Comparison of ENCODE assay signal across 12 cellular contexts in genomic region chr3:114178770-114179368, GRCh38. TPM values are rescaled to one million over a fixed set of nuclear protein-coding genes. Genes with fewer than 3 reads are reported as not detected.
A peak's percentile ranks its signal among the peaks of the same experiment; 100 is the strongest.
DNase-seq lines count a peak whose midpoint lies in the region; ATAC-seq and TF ChIP-seq lines count a peak whose summit lies in the region.
"Had no signal": no experiment of that assay in that cellular context is flagged by ENCODE, and none has a peak within 500 bp of the region (broad histone marks: within the 10 kb centered on the region; RNA-seq: fewer than 3 reads in every experiment).

TSS of gene DRD3 (minus strand) at chr3:114179052. CDS start at chr3:114171992, 7,060 bp downstream.

- H3K36me3 ChIP-seq in sigmoid colon: no peaks in the 10 kb centered on the region
- H3K36me3 ChIP-seq: tibial artery had no signal

- H3K4me3 ChIP-seq in fibroblast of the aortic adventitia (ENCODE audit: low read depth, low read length) (no peak within 1 kb of the TSS), sigmoid colon (no peak within 1 kb of the TSS)
- H3K4me3 ChIP-seq: skin epidermis, tibial artery had no signal

- intact Hi-C loops in left ventricle myocardium superior (cut with micrococcal nuclease) (no loop called here), cardiac septum (cut with DNase I) (no loop called here), sigmoid colon (cut with DNase I) (no loop called here)

- H3K27ac ChIP-seq in sigmoid colon: no peak within 1 kb of the TSS
- H3K27ac ChIP-seq: skin epidermis, tibial artery had no signal

- no peak within 1 kb of the TSS for H3K4me3 Mint-ChIP-seq in stimulated activated naive CD8-positive, alpha-beta T cell treated with anti-CD3 and anti-CD28 coated beads, Interleukin-15, amount 100 ng/mL, for 72 hours

- H3K4me1 ChIP-seq in sigmoid colon: no peaks in the 10 kb centered on the region
- H3K4me1 ChIP-seq: tibial artery had no signal

- peak; percentile 37 for ATAC-seq in left ventricle myocardium superior
- no peak for ATAC-seq in stimulated activated naive CD8-positive, alpha-beta T cell treated with anti-CD3 and anti-CD28 coated beads, Interleukin-15, amount 100 ng/mL, for 72 hours
- no peak for ATAC-seq in HG03378 (IDR thresholded peaks at IDR 0.05; ENCODE audit: unreplicated experiment)
- ATAC-seq in GM21825 (IDR thresholded peaks at IDR 0.05; ENCODE audit: unreplicated experiment): no peak

- TF ChIP-seq POLR2A in sigmoid colon (IDR thresholded peaks at IDR 0.05): no peak

- no peaks in the 10 kb centered on the region for H3K4me1 Mint-ChIP-seq in stimulated activated naive CD8-positive, alpha-beta T cell treated with anti-CD3 and anti-CD28 coated beads, Interleukin-15, amount 100 ng/mL, for 72 hours

- H3K9me3 ChIP-seq in sigmoid colon: no peaks in the 10 kb centered on the region
- H3K9me3 ChIP-seq: tibial artery had no signal

- peaks cover 0 to 5% (median 0%) of the 10 kb centered on the region in 3 donors for H3K27me3 ChIP-seq in sigmoid colon
- H3K27me3 ChIP-seq: tibial artery had no signal

- DNase-seq in left ventricle myocardium superior: no peak
- no peak for DNase-seq in cardiac septum (ENCODE audit: low spot score)
- peak; percentile 11 for DNase-seq in SW480 (ENCODE audit: low spot score)
- peak; percentile 65 for DNase-seq in fibroblast of the aortic adventitia (ENCODE audit: low read depth)
- peak; percentile 6 to 15 for DNase-seq in stimulated activated naive CD8-positive, alpha-beta T cell treated with anti-CD3 and anti-CD28 coated beads, Interleukin-15, amount 100 ng/mL, for 72 hours
- no peak for DNase-seq in sigmoid colon
- DNase-seq: NCI-H187, tibial artery had no signal

- TF ChIP-seq CTCF in fibroblast of the aortic adventitia (IDR thresholded peaks at IDR 0.05; ENCODE audit: insufficient read depth, low read length) (no peak), sigmoid colon (IDR thresholded peaks at IDR 0.05) (no peak)

- WGBS in sigmoid colon, 2 donors: 15 to 24% methylated on average over 7 of the region's 7 CpGs

- H3K27me3 Mint-ChIP-seq in stimulated activated naive CD8-positive, alpha-beta T cell treated with anti-CD3 and anti-CD28 coated beads, Interleukin-15, amount 100 ng/mL, for 72 hours: peaks cover 19% of the 10 kb centered on the region

- TF ChIP-seq EP300 in sigmoid colon (IDR thresholded peaks at IDR 0.05): no peak

- peaks cover 9 to 10% of the 10 kb centered on the region in 2 donors for H3K9me3 Mint-ChIP-seq in stimulated activated naive CD8-positive, alpha-beta T cell treated with anti-CD3 and anti-CD28 coated beads, Interleukin-15, amount 100 ng/mL, for 72 hours

- no peak within 1 kb of the TSS for H3K27ac Mint-ChIP-seq in stimulated activated naive CD8-positive, alpha-beta T cell treated with anti-CD3 and anti-CD28 coated beads, Interleukin-15, amount 100 ng/mL, for 72 hours

RNA-seq across cellular contexts. Expression of gene DRD3, which starts in this region (rescaled TPM):
- total RNA-seq in left ventricle myocardium superior (not detected), cardiac septum (not detected), fibroblast of the aortic adventitia (ENCODE audit: low replicate concordance) (not detected in 2 replicates), sigmoid colon (not detected)
- not detected for polyA plus RNA-seq in sigmoid colon
- total RNA-seq: epithelial cell of proximal tubule had no signal

Comparison
In these comparisons a context has a peak if more than half of its experiments do, and no peak if none do; other contexts are left out.
1. Peak in ATAC-seq in left ventricle myocardium superior; RNA of the gene not detected or under 1 TPM.
2. Peak in DNase-seq in fibroblast of the aortic adventitia; RNA of the gene not detected or under 1 TPM.
3. DNase-seq: peak in SW480 (single experiment) and stimulated activated naive CD8-positive, alpha-beta T cell treated with anti-CD3 and anti-CD28 coated beads, Interleukin-15, amount 100 ng/mL, for 72 hours (2 of 2); none in left ventricle myocardium superior (single experiment), cardiac septum (single experiment) and sigmoid colon (single experiment).